Comparison of ENCODE assay signal across 8 cellular contexts in the genomic region with DNA sequence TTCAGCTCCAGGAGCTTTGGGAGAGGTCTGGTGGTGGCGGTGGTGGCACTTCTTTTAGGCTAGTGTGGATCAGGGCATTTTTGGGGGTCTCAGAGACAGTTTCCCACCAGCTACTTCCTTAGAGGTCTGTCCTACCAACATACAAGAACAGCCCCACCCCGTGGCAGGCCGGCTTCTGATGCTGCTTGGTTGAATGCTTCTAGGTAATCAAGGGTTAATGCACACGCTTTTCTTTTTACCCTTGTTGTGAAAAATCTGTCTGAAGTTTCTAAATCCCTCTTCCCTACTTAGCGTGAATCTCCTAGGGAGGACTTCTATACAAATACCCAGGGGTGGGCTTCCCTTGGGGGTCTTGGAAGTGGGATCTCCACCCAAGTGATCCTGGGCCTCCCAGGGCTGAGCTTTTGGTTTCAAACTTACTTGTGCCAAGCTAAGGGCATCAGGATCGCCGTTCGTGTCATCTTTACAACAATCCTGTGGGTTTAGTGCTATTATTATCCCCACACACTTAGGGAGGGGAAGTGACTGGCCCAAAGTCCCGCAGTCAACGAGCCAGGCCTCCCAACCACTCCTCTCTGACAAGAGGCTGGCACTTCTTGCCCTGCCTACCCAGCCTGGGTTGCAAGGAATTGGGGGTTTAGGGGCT. TPM values are rescaled to one million over a fixed set of nuclear protein-coding genes. Genes with fewer than 3 reads are reported as not detected.
A peak's percentile ranks its signal among the peaks of the same experiment; 100 is the strongest.
DNase-seq lines count a peak whose midpoint lies in the region; ATAC-seq and TF ChIP-seq lines count a peak whose summit lies in the region.

No MANE protein-coding gene starts in this region.

- intact Hi-C loops in lower leg skin (cut with DNase I; ENCODE audit: low total_unique reads), result loop anchor here (5.0 kb wide), 1 partner anchor 99 kb away; no protein-coding TSS in a partner anchor

- no peak overlapping the region for H3K27ac Mint-ChIP-seq in activated T-cell treated with anti-CD3 and anti-CD28 coated beads, Interleukin-2, amount 50 U/mL, for 24 hours

- no peak for TF ChIP-seq CTCF in RWPE2 (IDR thresholded peaks at IDR 0.05; ENCODE audit: poor library complexity, severe bottlenecking)
- TF ChIP-seq CTCF in fibroblast of pulmonary artery (IDR thresholded peaks at IDR 0.05; ENCODE audit: low read length, missing control alignments), result peak; percentile 2
- no peak for TF ChIP-seq CTCF in lower leg skin (IDR thresholded peaks at IDR 0.05)

- H3K27ac ChIP-seq in RWPE2 (ENCODE audit: poor library complexity, severe bottlenecking) (no peak overlapping the region), stomach smooth muscle (ENCODE audit: low read length) (no peak overlapping the region)

- H3K9ac ChIP-seq in stomach smooth muscle (ENCODE audit: low read length in 2 of 2), result peak overlapping the region in 1 of 2 donors; percentile 62

- ATAC-seq in RWPE2 (ENCODE audit: low read depth) (no peak), GM21447 (IDR thresholded peaks at IDR 0.05; ENCODE audit: unreplicated experiment) (no peak), HG02588 (IDR thresholded peaks at IDR 0.05; ENCODE audit: unreplicated experiment) (no peak)

- peaks cover 36% of the 10 kb centered on the region for H3K4me1 Mint-ChIP-seq in activated T-cell treated with anti-CD3 and anti-CD28 coated beads, Interleukin-2, amount 50 U/mL, for 24 hours (ENCODE audit: low read depth)

- no peak for TF ChIP-seq POLR2A in lower leg skin (IDR thresholded peaks at IDR 0.05)

- peak overlapping the region; percentile 92 for H3K4me3 ChIP-seq in RWPE2 (ENCODE audit: severe bottlenecking)
- H3K4me3 ChIP-seq in fibroblast of pulmonary artery (replicated peaks; ENCODE audit: low read depth, low read length), result no peak overlapping the region
- H3K4me3 ChIP-seq in stomach smooth muscle (ENCODE audit: low read length in 2 of 2), result peak overlapping the region; percentile 77 to 79
- H3K4me3 ChIP-seq in lower leg skin (ENCODE audit: low read depth, poor library complexity, severe bottlenecking), result no peak overlapping the region

- no peaks in the 10 kb centered on the region for H3K36me3 Mint-ChIP-seq in activated T-cell treated with anti-CD3 and anti-CD28 coated beads, Interleukin-2, amount 50 U/mL, for 24 hours (ENCODE audit: low read depth)

- H3K4me3 Mint-ChIP-seq in activated T-cell treated with anti-CD3 and anti-CD28 coated beads, Interleukin-2, amount 50 U/mL, for 24 hours, result peak overlapping the region; percentile 21

- H3K27me3 ChIP-seq in RWPE2 (ENCODE audit: insufficient read depth, poor library complexity, severe bottlenecking) (no peaks in the 10 kb centered on the region), stomach smooth muscle (ENCODE audit: control insufficient read depth in 1 of 2, insufficient read depth in 2 of 2, low read length in 2 of 2) (no peaks in the 10 kb centered on the region)

- H3K36me3 ChIP-seq in RWPE2 (ENCODE audit: low read depth) (no peaks in the 10 kb centered on the region), stomach smooth muscle (ENCODE audit: control insufficient read depth in 2 of 2, insufficient read depth in 2 of 2, low read length in 2 of 2) (no peaks in the 10 kb centered on the region)

- H3K27me3 Mint-ChIP-seq in activated T-cell treated with anti-CD3 and anti-CD28 coated beads, Interleukin-2, amount 50 U/mL, for 24 hours, result peaks cover 15% of the 10 kb centered on the region

- 23 to 35% methylated on average over 10 of the region's 10 CpGs for WGBS in lower leg skin, 2 donors

- H3K9me3 ChIP-seq in RWPE2 (ENCODE audit: severe bottlenecking) (no peaks in the 10 kb centered on the region), stomach smooth muscle (ENCODE audit: control insufficient read depth in 2 of 2, low read length in 2 of 2) (no peaks in the 10 kb centered on the region)

- H3K4me1 ChIP-seq in RWPE2 (ENCODE audit: insufficient read depth, poor library complexity, severe bottlenecking), result no peaks in the 10 kb centered on the region
- H3K4me1 ChIP-seq in stomach smooth muscle (ENCODE audit: control insufficient read depth, insufficient read depth, low read length), result peaks cover 21% of the 10 kb centered on the region

- DNase-seq in activated T-cell treated with anti-CD3 and anti-CD28 coated beads, Interleukin-2, amount 50 U/mL, for 24 hours, result no peak
- no peak for DNase-seq in activated T-cell treated with anti-CD3 and anti-CD28 coated beads for 4 hours
- DNase-seq in RWPE2 (ENCODE audit: low spot score), result no peak
- no peak for DNase-seq in fibroblast of pulmonary artery (ENCODE audit: low read depth)
- DNase-seq in lower leg skin (ENCODE audit: low spot score in 2 of 2), result no peak

- H3K9me3 Mint-ChIP-seq in activated T-cell treated with anti-CD3 and anti-CD28 coated beads, Interleukin-2, amount 50 U/mL, for 24 hours, result no peaks in the 10 kb centered on the region

RNA-seq across cellular contexts. Expression of a gene that starts 1.7 kb away (rescaled TPM):
- total RNA-seq in lower leg skin, result 10 to 100 TPM; 13.9 to 28.6 (median 20.6) TPM

Comparison
In these comparisons a context has a peak if more than half of its experiments do, and no peak if none do; other contexts are left out.
1. H3K4me3 ChIP-seq: peak in RWPE2 (single experiment) and stomach smooth muscle (2 of 2); none in fibroblast of pulmonary artery (single experiment) and lower leg skin (single experiment).